Comparison of ENCODE assay signal across 8 cellular contexts in genomic region chr6:37819177-37819801, GRCh38. TPM values are rescaled to one million over a fixed set of nuclear protein-coding genes. Genes with fewer than 3 reads are reported as not detected.
A peak's percentile ranks its signal among the peaks of the same experiment; 100 is the strongest.
DNase-seq lines count a peak whose midpoint lies in the region; ATAC-seq and TF ChIP-seq lines count a peak whose summit lies in the region.

A gene with protein sequence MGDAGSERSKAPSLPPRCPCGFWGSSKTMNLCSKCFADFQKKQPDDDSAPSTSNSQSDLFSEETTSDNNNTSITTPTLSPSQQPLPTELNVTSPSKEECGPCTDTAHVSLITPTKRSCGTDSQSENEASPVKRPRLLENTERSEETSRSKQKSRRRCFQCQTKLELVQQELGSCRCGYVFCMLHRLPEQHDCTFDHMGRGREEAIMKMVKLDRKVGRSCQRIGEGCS (plus strand): TSS chr6:37819727. CDS start chr6:37819946, 219 bp downstream.

- H3K79me2 ChIP-seq in SU-DHL-6 (ENCODE audit: insufficient read depth, low read length): peaks cover 42% of the 10 kb centered on the region

- TF ChIP-seq CTCF in GM12864 (IDR thresholded peaks at IDR 0.05; ENCODE audit: low read depth, low read length, missing control alignments): no peak
- TF ChIP-seq CTCF in SU-DHL-6 (IDR thresholded peaks at IDR 0.05; ENCODE audit: insufficient read depth, low read length, poor library complexity, severe bottlenecking): no peak
- TF ChIP-seq CTCF in osteocyte (IDR thresholded peaks at IDR 0.05): no peak
- TF ChIP-seq CTCF in thoracic aorta (IDR thresholded peaks at IDR 0.05): peak; percentile 15

- H2AFZ ChIP-seq in SU-DHL-6 (ENCODE audit: low read depth, low read length, severe bottlenecking): peak within 1 kb of the TSS; percentile 88

- H3K9me3 ChIP-seq in SU-DHL-6 (ENCODE audit: insufficient read depth, low read length): no peaks in the 10 kb centered on the region
- H3K9me3 ChIP-seq in thoracic aorta: no peaks in the 10 kb centered on the region

- peaks cover 4% of the 10 kb centered on the region for H4K20me1 ChIP-seq in SU-DHL-6 (ENCODE audit: low read depth, low read length)

- no peaks in the 10 kb centered on the region for H3K9me3 Mint-ChIP-seq in activated naive CD8-positive, alpha-beta T cell treated with anti-CD3 and anti-CD28 coated beads, Interleukin-2, amount 10 ng/mL, durations not matched to agents 7 days and 5 days
- no peaks in the 10 kb centered on the region for H3K9me3 Mint-ChIP-seq in osteocyte (ENCODE audit: unreplicated experiment)

- intact Hi-C loops in head of caudate nucleus (cut with DNase I): no loop called here

- H3K27ac Mint-ChIP-seq in activated naive CD8-positive, alpha-beta T cell treated with anti-CD3 and anti-CD28 coated beads, Interleukin-2, amount 10 ng/mL, durations not matched to agents 7 days and 5 days: peak within 1 kb of the TSS; percentile 95
- peak within 1 kb of the TSS; percentile 99 for H3K27ac Mint-ChIP-seq in osteocyte (ENCODE audit: unreplicated experiment)

- peaks cover 37% of the 10 kb centered on the region for H3K4me1 Mint-ChIP-seq in activated naive CD8-positive, alpha-beta T cell treated with anti-CD3 and anti-CD28 coated beads, Interleukin-2, amount 10 ng/mL, durations not matched to agents 7 days and 5 days
- peaks cover 50% of the 10 kb centered on the region for H3K4me1 Mint-ChIP-seq in osteocyte (ENCODE audit: unreplicated experiment)

- peaks cover 12% of the 10 kb centered on the region for H3F3A ChIP-seq in SU-DHL-6 (ENCODE audit: insufficient read depth)

- peak within 1 kb of the TSS; percentile 80 for H3K9ac ChIP-seq in SU-DHL-6 (ENCODE audit: low read length)

- peak within 1 kb of the TSS; percentile 77 for H3K4me2 ChIP-seq in SU-DHL-6 (ENCODE audit: low read depth, low read length, poor library complexity, severe bottlenecking)

- ATAC-seq in HG02759 (IDR thresholded peaks at IDR 0.05; ENCODE audit: unreplicated experiment): peak; percentile 86
- peak; percentile 88 for ATAC-seq in activated naive CD8-positive, alpha-beta T cell treated with anti-CD3 and anti-CD28 coated beads, Interleukin-2, amount 10 ng/mL, durations not matched to agents 7 days and 5 days (ENCODE audit: low read depth)
- peak; percentile 95 for ATAC-seq in thoracic aorta (ENCODE audit: insufficient number of reproducible peaks, low FRiP score, low read depth)

- H3K36me3 Mint-ChIP-seq in activated naive CD8-positive, alpha-beta T cell treated with anti-CD3 and anti-CD28 coated beads, Interleukin-2, amount 10 ng/mL, durations not matched to agents 7 days and 5 days: no peaks in the 10 kb centered on the region
- H3K36me3 Mint-ChIP-seq in osteocyte (ENCODE audit: unreplicated experiment): no peaks in the 10 kb centered on the region

- no peaks in the 10 kb centered on the region for H3K36me3 ChIP-seq in SU-DHL-6 (ENCODE audit: low read length)
- H3K36me3 ChIP-seq in thoracic aorta: no peaks in the 10 kb centered on the region

- peaks cover 27 to 45% of the 10 kb centered on the region in 2 donors for H3K4me1 ChIP-seq in thoracic aorta (ENCODE audit: control insufficient read depth in 1 of 2, low read depth in 2 of 2)

- no peaks in the 10 kb centered on the region for H3K27me3 ChIP-seq in SU-DHL-6 (ENCODE audit: low read length)
- H3K27me3 ChIP-seq in thoracic aorta (replicated peaks; ENCODE audit: insufficient read depth): no peaks in the 10 kb centered on the region

- POLR2A ChIA-PET in activated naive CD8-positive, alpha-beta T cell treated with anti-CD3 and anti-CD28 coated beads, Interleukin-2, amount 10 ng/mL, durations not matched to agents 7 days and 5 days (lab: Charles Lee): interaction anchor here (0.6 to 2.6 kb wide), 10 partner anchors 8 to 894 kb away, joined by 3 to 19 read pairs (median 4); partner anchors contain the start of gene MDGA1

- H3K27me3 Mint-ChIP-seq in activated naive CD8-positive, alpha-beta T cell treated with anti-CD3 and anti-CD28 coated beads, Interleukin-2, amount 10 ng/mL, durations not matched to agents 7 days and 5 days: peaks cover 2% of the 10 kb centered on the region
- H3K27me3 Mint-ChIP-seq in osteocyte (ENCODE audit: unreplicated experiment): no peaks in the 10 kb centered on the region

- H3K4me3 ChIP-seq in GM12864 (ENCODE audit: low read depth, low read length) (peak within 1 kb of the TSS; percentile 93), SU-DHL-6 (ENCODE audit: insufficient read depth, low read length, poor library complexity, severe bottlenecking) (peak within 1 kb of the TSS; percentile 87), thoracic aorta (peak within 1 kb of the TSS; percentile 85)

- peak within 1 kb of the TSS; percentile 96 for H3K4me3 Mint-ChIP-seq in activated naive CD8-positive, alpha-beta T cell treated with anti-CD3 and anti-CD28 coated beads, Interleukin-2, amount 10 ng/mL, durations not matched to agents 7 days and 5 days
- peak within 1 kb of the TSS; percentile 91 for H3K4me3 Mint-ChIP-seq in osteocyte (ENCODE audit: unreplicated experiment)

- no peaks in the 10 kb centered on the region for H3K9me2 ChIP-seq in SU-DHL-6 (replicated peaks; ENCODE audit: insufficient read depth, low read length)

- peak within 1 kb of the TSS; percentile 65 for H3K27ac ChIP-seq in SU-DHL-6 (ENCODE audit: low read depth, low read length)
- peak within 1 kb of the TSS; percentile 90 to 96 for H3K27ac ChIP-seq in thoracic aorta

- peak; percentile 81 for DNase-seq in GM12864 (ENCODE audit: low read depth)
- DNase-seq in NCI-H128 (lab: John Stamatoyannopoulos, UW; ENCODE audit: unreplicated experiment): peak; percentile 94
- DNase-seq in activated naive CD8-positive, alpha-beta T cell treated with anti-CD3 and anti-CD28 coated beads, Interleukin-2, amount 10 ng/mL, durations not matched to agents 7 days and 5 days: peak; percentile 95
- peak; percentile 85 to 99 (median 97) for DNase-seq in head of caudate nucleus
- peak; percentile 100 for DNase-seq in osteocyte (ENCODE audit: extremely low spot score, unreplicated experiment)
- DNase-seq in thoracic aorta (ENCODE audit: low spot score): peak; percentile 84

RNA-seq across cellular contexts. Expression of the gene that starts here (rescaled TPM):
- total RNA-seq in activated naive CD8-positive, alpha-beta T cell treated with anti-CD3 and anti-CD28 coated beads, Interleukin-2, amount 10 ng/mL, durations not matched to agents 7 days and 5 days: 10 to 100 TPM; 35.7 to 36.3 TPM
- total RNA-seq in osteocyte (84.4 and 89.8 TPM in 2 replicates), thoracic aorta (10 to 100 TPM; 45.4 to 56.2 TPM)

Comparison
In these comparisons a context has a peak if more than half of its experiments do, and no peak if none do; other contexts are left out.
1. Peak in every context shown above with its lines: DNase-seq, ATAC-seq, H3K4me3 ChIP-seq and H3K27ac ChIP-seq.